In the genomic region with DNA sequence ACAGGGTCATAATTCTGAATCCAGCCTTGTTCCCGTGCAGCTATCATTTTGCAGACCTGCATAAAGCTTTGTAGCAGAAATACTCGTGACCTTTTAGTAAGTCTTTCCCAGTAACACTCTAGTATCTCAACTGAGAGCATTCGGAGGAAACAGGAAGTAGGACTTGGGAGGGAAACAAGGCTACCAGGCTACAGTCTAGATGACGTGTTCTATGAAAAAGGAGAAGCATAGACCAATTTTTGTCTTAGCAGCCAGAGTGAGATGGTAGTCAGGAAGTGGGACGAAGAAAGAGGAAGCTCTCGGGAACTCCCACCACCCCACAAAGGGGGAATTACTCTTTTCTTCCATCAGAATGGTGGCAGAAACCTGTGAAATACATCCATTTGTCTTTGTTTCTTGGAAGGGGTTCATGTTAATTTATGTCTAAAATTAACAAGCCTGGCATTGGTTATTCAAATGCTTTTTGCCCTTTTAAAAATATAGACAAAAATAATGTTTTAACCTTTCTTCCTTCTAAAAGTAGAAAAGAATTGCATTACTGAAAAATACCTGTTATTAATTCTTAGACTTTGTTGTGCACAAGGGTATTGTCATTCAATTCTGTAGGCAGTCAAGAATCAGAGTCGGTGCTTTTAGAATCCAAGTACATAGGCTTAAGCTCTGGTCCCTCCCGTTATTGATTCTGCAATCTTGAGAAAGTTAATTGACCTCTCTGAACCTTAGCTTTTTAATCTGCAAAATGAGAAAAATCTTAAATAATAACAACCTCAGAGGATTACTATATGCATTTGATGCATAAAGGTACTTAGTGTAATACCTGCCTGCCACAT, we compare ENCODE assay signal across 1 cellular context.
TF ChIP-seq lines count a peak whose summit lies in the region.

No MANE protein-coding gene starts in this region.

TF ChIP-seq in GM12878, 131 proteins besides CTCF, POLR2A, EP300 and RAD21 (continued from another document):
- TF ChIP-seq, protein P1, sequence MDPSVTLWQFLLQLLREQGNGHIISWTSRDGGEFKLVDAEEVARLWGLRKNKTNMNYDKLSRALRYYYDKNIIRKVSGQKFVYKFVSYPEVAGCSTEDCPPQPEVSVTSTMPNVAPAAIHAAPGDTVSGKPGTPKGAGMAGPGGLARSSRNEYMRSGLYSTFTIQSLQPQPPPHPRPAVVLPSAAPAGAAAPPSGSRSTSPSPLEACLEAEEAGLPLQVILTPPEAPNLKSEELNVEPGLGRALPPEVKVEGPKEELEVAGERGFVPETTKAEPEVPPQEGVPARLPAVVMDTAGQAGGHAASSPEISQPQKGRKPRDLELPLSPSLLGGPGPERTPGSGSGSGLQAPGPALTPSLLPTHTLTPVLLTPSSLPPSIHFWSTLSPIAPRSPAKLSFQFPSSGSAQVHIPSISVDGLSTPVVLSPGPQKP (IDR thresholded peaks at IDR 0.05; ENCODE audit: low read depth, low read length) = no peak
- peak in 1 of 2 experiments; percentile 37; a peak in 1 of 4 replicates for TF ChIP-seq BHLHE40 (IDR thresholded peaks at IDR 0.05; ENCODE audit: borderline replicate concordance in 1 of 2, low read depth in 2 of 2, low read length in 1 of 2)
- TF ChIP-seq RUNX3 (IDR thresholded peaks at IDR 0.05; ENCODE audit: low read length) = peak; percentile 45; the same call in 1 of the 2 replicates
- no peak for TF ChIP-seq ZBED1 (IDR thresholded peaks at IDR 0.05; ENCODE audit: borderline replicate concordance)
- TF ChIP-seq, protein P2, sequence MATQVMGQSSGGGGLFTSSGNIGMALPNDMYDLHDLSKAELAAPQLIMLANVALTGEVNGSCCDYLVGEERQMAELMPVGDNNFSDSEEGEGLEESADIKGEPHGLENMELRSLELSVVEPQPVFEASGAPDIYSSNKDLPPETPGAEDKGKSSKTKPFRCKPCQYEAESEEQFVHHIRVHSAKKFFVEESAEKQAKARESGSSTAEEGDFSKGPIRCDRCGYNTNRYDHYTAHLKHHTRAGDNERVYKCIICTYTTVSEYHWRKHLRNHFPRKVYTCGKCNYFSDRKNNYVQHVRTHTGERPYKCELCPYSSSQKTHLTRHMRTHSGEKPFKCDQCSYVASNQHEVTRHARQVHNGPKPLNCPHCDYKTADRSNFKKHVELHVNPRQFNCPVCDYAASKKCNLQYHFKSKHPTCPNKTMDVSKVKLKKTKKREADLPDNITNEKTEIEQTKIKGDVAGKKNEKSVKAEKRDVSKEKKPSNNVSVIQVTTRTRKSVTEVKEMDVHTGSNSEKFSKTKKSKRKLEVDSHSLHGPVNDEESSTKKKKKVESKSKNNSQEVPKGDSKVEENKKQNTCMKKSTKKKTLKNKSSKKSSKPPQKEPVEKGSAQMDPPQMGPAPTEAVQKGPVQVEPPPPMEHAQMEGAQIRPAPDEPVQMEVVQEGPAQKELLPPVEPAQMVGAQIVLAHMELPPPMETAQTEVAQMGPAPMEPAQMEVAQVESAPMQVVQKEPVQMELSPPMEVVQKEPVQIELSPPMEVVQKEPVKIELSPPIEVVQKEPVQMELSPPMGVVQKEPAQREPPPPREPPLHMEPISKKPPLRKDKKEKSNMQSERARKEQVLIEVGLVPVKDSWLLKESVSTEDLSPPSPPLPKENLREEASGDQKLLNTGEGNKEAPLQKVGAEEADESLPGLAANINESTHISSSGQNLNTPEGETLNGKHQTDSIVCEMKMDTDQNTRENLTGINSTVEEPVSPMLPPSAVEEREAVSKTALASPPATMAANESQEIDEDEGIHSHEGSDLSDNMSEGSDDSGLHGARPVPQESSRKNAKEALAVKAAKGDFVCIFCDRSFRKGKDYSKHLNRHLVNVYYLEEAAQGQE (IDR thresholded peaks at IDR 0.05; ENCODE audit: low read depth, low read length) = no peak
- peak in 1 of 2 experiments; percentile 83; a peak in 2 of 4 replicates for TF ChIP-seq ETV6 (conservative IDR thresholded peaks at IDR 0.05 in 1 of 2, IDR thresholded peaks at IDR 0.05 in 1 of 2; ENCODE audit: borderline replicate concordance in 1 of 2, low read depth in 1 of 2)
- TF ChIP-seq SPI1 (IDR thresholded peaks at IDR 0.05; ENCODE audit: borderline replicate concordance, insufficient read depth, low read depth, low read length) = peak; percentile 86
- no peak for TF ChIP-seq HCFC1 (IDR thresholded peaks at IDR 0.05; ENCODE audit: low read length)
- no peak for TF ChIP-seq BMI1 (IDR thresholded peaks at IDR 0.05; ENCODE audit: borderline replicate concordance)
